Comparison of ENCODE assay signal across 13 cellular contexts in genomic region chr12:103105971-103106597, GRCh38.
DNase-seq lines count a peak whose midpoint lies in the region; ATAC-seq and TF ChIP-seq lines count a peak whose summit lies in the region.
"Had no signal": no experiment of that assay in that cellular context is flagged by ENCODE, and none has a peak within 500 bp of the region (broad histone marks: within the 10 kb centered on the region; RNA-seq: fewer than 3 reads in every experiment).

No MANE protein-coding gene starts in this region.

- H3K9ac ChIP-seq in mammary epithelial cell (ENCODE audit: insufficient read depth, low read length): no peak overlapping the region

- peak; percentile 41 for DNase-seq in GM12864 (ENCODE audit: low read depth)
- DNase-seq in NCI-H748 treated with DMSO at 0.1 percent for 48 hours (lab: John Stamatoyannopoulos, UW): no peak
- no peak for DNase-seq in glomerular visceral epithelial cell (ENCODE audit: extremely low spot score)
- DNase-seq in NK-92 treated with Interleukin-12 subunit alpha and Interleukin-12 subunit beta, amount 100 ng/mL, for 24 hours (lab: John Stamatoyannopoulos, UW): no peak
- DNase-seq in mammary epithelial cell: no peak
- DNase-seq: activated CD4-positive, alpha-beta T cell treated with anti-CD3 and anti-CD28 coated beads, Interleukin-2, amount 50 U/mL, for 4 hours; activated gamma-delta T cell treated with Interleukin-2 at 50 U/mL for 16 hours; NCI-H2107; OCI-M1; tibial artery had no signal

- in situ Hi-C loops in mammary epithelial cell (cut with MboI; ENCODE audit: low sequenced_read_pairs in 2 of 2): no loop called here

- H3K4me3 ChIP-seq in GM12864 (ENCODE audit: low read depth, low read length): no peak overlapping the region
- H3K4me3 ChIP-seq in mammary epithelial cell (replicated peaks in 1 of 3; ENCODE audit: insufficient read depth in 1 of 3, low read depth in 2 of 3, low read length in 3 of 3): no peak overlapping the region
- H3K4me3 ChIP-seq: tibial artery had no signal

- CTCF ChIA-PET in mammary epithelial cell (lab: Charles Lee; ENCODE audit: low non-redundant PET): no interaction called here

- BruUV-seq in mammary epithelial cell (replicated peaks; lab: Mats Ljungman, UMichigan): no TSS peak

- dilution Hi-C loops in mammary epithelial cell (cut with HindIII; ENCODE audit: low sequenced_read_pairs): no loop called here

- intact Hi-C loops in mammary epithelial cell (cut with micrococcal nuclease): no loop called here

- H2AFZ ChIP-seq in mammary epithelial cell (ENCODE audit: low read depth, low read length): no peak overlapping the region

- no peak overlapping the region for H3K27ac ChIP-seq in mammary epithelial cell (ENCODE audit: insufficient read depth, low read depth, low read length)
- H3K27ac ChIP-seq: tibial artery had no signal

- 86% methylated on average over 2 of the region's 2 CpGs for WGBS in mammary epithelial cell (ENCODE audit: low coverage, missing lambda C conversion rate)

- no peaks in the 10 kb centered on the region for H3K27me3 ChIP-seq in mammary epithelial cell (ENCODE audit: insufficient read depth, low read length)
- H3K27me3 ChIP-seq: tibial artery had no signal

- H3K79me2 ChIP-seq in mammary epithelial cell (ENCODE audit: insufficient read depth, low read length): no peaks in the 10 kb centered on the region

- ATAC-seq in GM19372 (IDR thresholded peaks at IDR 0.05; ENCODE audit: low read depth, unreplicated experiment) (peak; percentile 45), HG02571 (IDR thresholded peaks at IDR 0.05; ENCODE audit: unreplicated experiment) (peak; percentile 40), HG03196 (IDR thresholded peaks at IDR 0.05; ENCODE audit: unreplicated experiment) (peak; percentile 68)

- no peaks in the 10 kb centered on the region for H4K20me1 ChIP-seq in mammary epithelial cell (ENCODE audit: insufficient read depth, low read length)

- H3K9me3 ChIP-seq in mammary epithelial cell (replicated peaks; ENCODE audit: insufficient read depth, low read length): no peaks in the 10 kb centered on the region
- H3K9me3 ChIP-seq: tibial artery had no signal

- TF ChIP-seq CTCF in GM12864 (IDR thresholded peaks at IDR 0.05; ENCODE audit: low read depth, low read length, missing control alignments) (no peak), mammary epithelial cell (conservative IDR thresholded peaks at IDR 0.05 in 1 of 2, IDR thresholded peaks at IDR 0.05 in 1 of 2; ENCODE audit: extremely low read depth in 1 of 2, insufficient read depth in 1 of 2, low read depth in 1 of 2, low read length in 2 of 2) (no peak)

- H3K4me2 ChIP-seq in mammary epithelial cell (ENCODE audit: insufficient read depth, low read depth, low read length): no peak overlapping the region

- no peaks in the 10 kb centered on the region for H3K36me3 ChIP-seq in mammary epithelial cell (ENCODE audit: insufficient read depth, low read length)
- H3K36me3 ChIP-seq: tibial artery had no signal

- no peaks in the 10 kb centered on the region for H3K4me1 ChIP-seq in mammary epithelial cell (ENCODE audit: insufficient read depth, low read length)
- H3K4me1 ChIP-seq: tibial artery had no signal
